ENCODE assay signal across 8 cellular contexts in the genomic region with DNA sequence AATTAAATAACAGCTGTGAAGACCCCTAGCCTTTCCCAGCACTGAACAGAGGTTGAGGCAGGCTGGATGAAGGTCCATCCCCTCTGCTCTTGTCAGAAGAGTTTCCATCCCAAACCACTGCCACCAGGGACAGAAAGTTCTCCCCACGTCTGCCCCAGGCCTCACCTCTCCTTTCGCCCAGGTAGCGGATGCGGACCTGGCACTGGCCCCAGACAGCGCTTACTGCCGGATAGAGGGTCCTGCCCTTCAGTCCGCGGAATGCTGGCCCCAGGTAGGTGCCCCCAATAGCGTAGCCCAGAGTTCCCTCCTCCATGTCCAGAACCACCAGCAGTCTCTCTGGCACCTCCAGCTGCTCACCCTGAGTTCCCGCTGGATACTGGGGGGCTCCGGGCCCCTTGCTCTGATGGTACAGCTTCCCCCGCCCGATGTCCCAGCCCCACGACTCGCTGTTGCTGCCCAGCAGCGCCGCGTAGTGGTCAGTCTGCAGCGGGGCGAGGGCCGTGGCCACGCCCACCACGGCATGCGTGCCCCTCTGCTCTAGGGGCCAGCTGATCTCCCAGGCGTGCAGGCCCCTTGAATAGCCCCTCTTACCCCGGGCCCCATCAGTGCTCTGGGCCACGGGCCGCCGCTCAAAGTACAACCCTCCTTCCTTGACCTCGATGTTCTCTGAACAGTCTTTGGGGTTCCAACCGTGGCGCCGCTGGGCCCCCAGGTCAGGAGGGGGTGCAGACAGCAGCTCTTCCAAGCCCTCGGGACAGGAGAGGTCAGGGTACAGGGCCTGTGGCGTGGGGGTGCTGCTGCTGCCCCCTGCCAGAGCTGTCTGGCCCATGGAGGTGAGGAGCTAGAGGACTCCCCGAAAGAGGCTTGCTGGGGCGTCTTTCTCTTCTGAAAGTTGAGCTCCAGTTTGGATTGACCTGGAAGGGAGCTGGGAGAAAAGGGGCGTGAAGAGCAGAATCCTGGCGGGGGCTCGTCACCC. TPM values are rescaled to one million over a fixed set of nuclear protein-coding genes. Genes with fewer than 3 reads are reported as not detected.
DNase-seq lines count a peak whose midpoint lies in the region; ATAC-seq lines count a peak whose summit lies in the region.

No MANE protein-coding gene starts in this region.

- ATAC-seq in HG02642 (IDR thresholded peaks at IDR 0.05; ENCODE audit: poor library complexity, unreplicated experiment) (peak; percentile 38), HG03039 (IDR thresholded peaks at IDR 0.05; ENCODE audit: unreplicated experiment) (no peak)

- no peaks in the 10 kb centered on the region for H3K9me3 Mint-ChIP-seq in activated CD4-positive, alpha-beta memory T cell treated with anti-CD3 and anti-CD28 coated beads, Interleukin-2, amount 10 ng/mL, durations not matched to agents 7 days and 5 days

- CTCF ChIA-PET in activated CD4-positive, alpha-beta memory T cell treated with anti-CD3 and anti-CD28 coated beads, Interleukin-2, amount 10 ng/mL, durations not matched to agents 7 days and 5 days (lab: Charles Lee), result interaction anchor here (0.7 to 11.4 kb wide), 44 partner anchors 10 to 337 kb away, joined by 3 to 161 read pairs (median 5); a partner anchor contains a TSS

- no peaks in the 10 kb centered on the region for H3K27me3 Mint-ChIP-seq in activated CD4-positive, alpha-beta memory T cell treated with anti-CD3 and anti-CD28 coated beads, Interleukin-2, amount 10 ng/mL, durations not matched to agents 7 days and 5 days

- peak overlapping the region; percentile 93 for H3K4me3 Mint-ChIP-seq in activated CD4-positive, alpha-beta memory T cell treated with anti-CD3 and anti-CD28 coated beads, Interleukin-2, amount 10 ng/mL, durations not matched to agents 7 days and 5 days

- in situ Hi-C loops in G401 (cut with HindIII; ENCODE audit: low sequenced_read_pairs), result no loop called here

- peak overlapping the region; percentile 90 for H3K27ac Mint-ChIP-seq in activated CD4-positive, alpha-beta memory T cell treated with anti-CD3 and anti-CD28 coated beads, Interleukin-2, amount 10 ng/mL, durations not matched to agents 7 days and 5 days

- peak; percentile 80 for DNase-seq in G401 (ENCODE audit: low spot score)
- DNase-seq in NCI-H446 (lab: John Stamatoyannopoulos, UW), result peak; percentile 63 to 86
- DNase-seq in activated CD4-positive, alpha-beta memory T cell treated with anti-CD3 and anti-CD28 coated beads, Interleukin-2, amount 10 ng/mL, durations not matched to agents 7 days and 5 days, result peak; percentile 89
- peak; percentile 77 for DNase-seq in effector CD4-positive, alpha-beta T cell
- peak; percentile 87 for DNase-seq in medulla oblongata (ENCODE audit: extremely low spot score)
- DNase-seq in stimulated activated CD4-positive, alpha-beta T cell treated with anti-CD3 and anti-CD28 coated beads, TNF-alpha, amount 100 ng/mL, for 48 hours (ENCODE audit: low read depth in 3 of 3), result peak; percentile 67 to 81 (median 69)

- POLR2A ChIA-PET in activated CD4-positive, alpha-beta memory T cell treated with anti-CD3 and anti-CD28 coated beads, Interleukin-2, amount 10 ng/mL, durations not matched to agents 7 days and 5 days (lab: Charles Lee), result interaction anchor here (0.6 to 11.4 kb wide), 49 partner anchors 7 to 1063 kb away, joined by 3 to 312 read pairs (median 6); a partner anchor contains a TSS

- peaks cover 64% of the 10 kb centered on the region for H3K4me1 Mint-ChIP-seq in activated CD4-positive, alpha-beta memory T cell treated with anti-CD3 and anti-CD28 coated beads, Interleukin-2, amount 10 ng/mL, durations not matched to agents 7 days and 5 days

- H3K36me3 Mint-ChIP-seq in activated CD4-positive, alpha-beta memory T cell treated with anti-CD3 and anti-CD28 coated beads, Interleukin-2, amount 10 ng/mL, durations not matched to agents 7 days and 5 days (ENCODE audit: low read depth), result peaks cover 62% of the 10 kb centered on the region

RNA-seq across cellular contexts. Expression of a gene that starts 0.7 kb away (rescaled TPM):
- 30.6 and 38.3 TPM in 2 replicates for total RNA-seq in G401 (2014; rRNA removed; shearing (Covaris generic))
- total RNA-seq in activated CD4-positive, alpha-beta memory T cell treated with anti-CD3 and anti-CD28 coated beads, Interleukin-2, amount 10 ng/mL, durations not matched to agents 7 days and 5 days, result 10 to 100 TPM; 11.1 to 11.2 TPM

RNA-seq across cellular contexts. Expression of a gene that starts 5.0 kb away (rescaled TPM):
- 1,506 and 1,683 TPM in 2 replicates for total RNA-seq in G401 (2014; rRNA removed; shearing (Covaris generic))
- 1,000 to 10,000 TPM; 1,228 to 1,253 TPM for total RNA-seq in activated CD4-positive, alpha-beta memory T cell treated with anti-CD3 and anti-CD28 coated beads, Interleukin-2, amount 10 ng/mL, durations not matched to agents 7 days and 5 days

RNA-seq across cellular contexts. Expression of a gene that starts 20.4 kb away (rescaled TPM):
- total RNA-seq in G401 (2014; rRNA removed; shearing (Covaris generic)), result 137 and 156 TPM in 2 replicates
- total RNA-seq in activated CD4-positive, alpha-beta memory T cell treated with anti-CD3 and anti-CD28 coated beads, Interleukin-2, amount 10 ng/mL, durations not matched to agents 7 days and 5 days, result 100 to 1,000 TPM in 1 of 2 experiments, 10 to 100 TPM in 1; 91.4 to 109 TPM

RNA-seq across cellular contexts. Expression of a gene that starts 21.3 kb away (rescaled TPM):
- 84.2 and 103 TPM in 2 replicates for total RNA-seq in G401 (2014; rRNA removed; shearing (Covaris generic))
- 100 to 1,000 TPM in 1 of 2 experiments, 10 to 100 TPM in 1; 96.5 to 101 TPM for total RNA-seq in activated CD4-positive, alpha-beta memory T cell treated with anti-CD3 and anti-CD28 coated beads, Interleukin-2, amount 10 ng/mL, durations not matched to agents 7 days and 5 days

RNA-seq across cellular contexts. Expression of a gene that starts 31.6 kb away (rescaled TPM):
- 0.25 and 3.8 TPM in 2 replicates for total RNA-seq in G401 (2014; rRNA removed; shearing (Covaris generic))
- not detected for total RNA-seq in activated CD4-positive, alpha-beta memory T cell treated with anti-CD3 and anti-CD28 coated beads, Interleukin-2, amount 10 ng/mL, durations not matched to agents 7 days and 5 days
